8 cellular contexts compared by ENCODE assay signal in genomic region chr3:169812124-169812843, GRCh38. TPM values are rescaled to one million over a fixed set of nuclear protein-coding genes. Genes with fewer than 3 reads are reported as not detected.
DNase-seq lines count a peak whose midpoint lies in the region; ATAC-seq and TF ChIP-seq lines count a peak whose summit lies in the region.

No MANE protein-coding gene starts in this region.

- H3K4me3 Mint-ChIP-seq in activated naive CD8-positive, alpha-beta T cell treated with anti-CD3 and anti-CD28 coated beads, Interleukin-2, amount 10 ng/mL, durations not matched to agents 7 days and 5 days: peak overlapping the region; percentile 86

- peaks cover 17% of the 10 kb centered on the region for H3K36me3 Mint-ChIP-seq in activated naive CD8-positive, alpha-beta T cell treated with anti-CD3 and anti-CD28 coated beads, Interleukin-2, amount 10 ng/mL, durations not matched to agents 7 days and 5 days

- H3K27ac ChIP-seq in RWPE2 (ENCODE audit: poor library complexity, severe bottlenecking) (no peak overlapping the region), left ventricle myocardium inferior (replicated peaks) (peak overlapping the region; percentile 82), upper lobe of right lung (peak overlapping the region; percentile 80)

- H3K36me3 ChIP-seq in RWPE2 (ENCODE audit: low read depth) (no peaks in the 10 kb centered on the region), left ventricle myocardium inferior (no peaks in the 10 kb centered on the region), upper lobe of right lung (no peaks in the 10 kb centered on the region)

- H3K4me3 ChIP-seq in RWPE2 (ENCODE audit: severe bottlenecking): peak overlapping the region; percentile 30
- H3K4me3 ChIP-seq in left ventricle myocardium inferior: peak overlapping the region; percentile 79
- H3K4me3 ChIP-seq in upper lobe of right lung: peak overlapping the region; percentile 64

- ATAC-seq in GM19467 (IDR thresholded peaks at IDR 0.05; ENCODE audit: unreplicated experiment) (peak; percentile 61), RWPE2 (ENCODE audit: low read depth) (peak; percentile 83), upper lobe of right lung (peak; percentile 93)
- peak; percentile 70 for ATAC-seq in activated naive CD8-positive, alpha-beta T cell treated with anti-CD3 and anti-CD28 coated beads, Interleukin-2, amount 10 ng/mL, durations not matched to agents 7 days and 5 days (ENCODE audit: low read depth)

- intact Hi-C loops in left ventricle myocardium inferior (cut with micrococcal nuclease) (no loop called here), posterior cingulate gyrus (cut with DNase I) (no loop called here), upper lobe of right lung (cut with DNase I) (no loop called here)

- H3K27me3 Mint-ChIP-seq in activated naive CD8-positive, alpha-beta T cell treated with anti-CD3 and anti-CD28 coated beads, Interleukin-2, amount 10 ng/mL, durations not matched to agents 7 days and 5 days: peaks cover 5% of the 10 kb centered on the region

- H3K9me3 Mint-ChIP-seq in activated naive CD8-positive, alpha-beta T cell treated with anti-CD3 and anti-CD28 coated beads, Interleukin-2, amount 10 ng/mL, durations not matched to agents 7 days and 5 days: peaks cover 7% of the 10 kb centered on the region

- in situ Hi-C loops in Caki2 (cut with HindIII; ENCODE audit: low pct_unique_long_range_greater_than_20kb, low sequenced_read_pairs): no loop called here

- POLR2A ChIA-PET in activated naive CD8-positive, alpha-beta T cell treated with anti-CD3 and anti-CD28 coated beads, Interleukin-2, amount 10 ng/mL, durations not matched to agents 7 days and 5 days (lab: Charles Lee): interaction anchor here (0.6 to 6.3 kb wide), 6 partner anchors 10 to 48 kb away, joined by 3 to 50 read pairs (median 12); partner anchors contain the start of genes ACTRT3, MYNN and TERC

- H3K4me1 Mint-ChIP-seq in activated naive CD8-positive, alpha-beta T cell treated with anti-CD3 and anti-CD28 coated beads, Interleukin-2, amount 10 ng/mL, durations not matched to agents 7 days and 5 days: peaks cover 28% of the 10 kb centered on the region

- peaks cover 3% of the 10 kb centered on the region for H3K9me3 ChIP-seq in RWPE2 (ENCODE audit: severe bottlenecking)
- H3K9me3 ChIP-seq in left ventricle myocardium inferior (replicated peaks): peaks cover 14% of the 10 kb centered on the region
- no peaks in the 10 kb centered on the region for H3K9me3 ChIP-seq in upper lobe of right lung

- TF ChIP-seq CTCF in RWPE2 (IDR thresholded peaks at IDR 0.05; ENCODE audit: poor library complexity, severe bottlenecking) (no peak), left ventricle myocardium inferior (IDR thresholded peaks at IDR 0.05; ENCODE audit: borderline replicate concordance) (peak; percentile 25), upper lobe of right lung (IDR thresholded peaks at IDR 0.05) (no peak)

- no peaks in the 10 kb centered on the region for H3K4me1 ChIP-seq in RWPE2 (ENCODE audit: insufficient read depth, poor library complexity, severe bottlenecking)
- H3K4me1 ChIP-seq in left ventricle myocardium inferior: peaks cover 35% of the 10 kb centered on the region
- peaks cover 3% of the 10 kb centered on the region for H3K4me1 ChIP-seq in upper lobe of right lung

- H3K27ac Mint-ChIP-seq in activated naive CD8-positive, alpha-beta T cell treated with anti-CD3 and anti-CD28 coated beads, Interleukin-2, amount 10 ng/mL, durations not matched to agents 7 days and 5 days: peak overlapping the region; percentile 91

- DNase-seq in Caki2 (ENCODE audit: low read depth) (peak; percentile 75), HK-2 (ENCODE audit: unreplicated experiment) (peak; percentile 66), RWPE2 (ENCODE audit: low spot score) (no peak), left ventricle myocardium inferior (peak; percentile 72), posterior cingulate gyrus (peak; percentile 33 to 95 (median 63)), upper lobe of right lung (peak; percentile 90)
- peak; percentile 81 for DNase-seq in activated naive CD8-positive, alpha-beta T cell treated with anti-CD3 and anti-CD28 coated beads, Interleukin-2, amount 10 ng/mL, durations not matched to agents 7 days and 5 days

- no peaks in the 10 kb centered on the region for H3K27me3 ChIP-seq in RWPE2 (ENCODE audit: insufficient read depth, poor library complexity, severe bottlenecking)
- H3K27me3 ChIP-seq in left ventricle myocardium inferior (ENCODE audit: low read depth): no peaks in the 10 kb centered on the region
- H3K27me3 ChIP-seq in upper lobe of right lung: no peaks in the 10 kb centered on the region

RNA-seq across cellular contexts. Expression of gene LRRIQ4, which starts 0.4 kb away (rescaled TPM):
- total RNA-seq in Caki2 (2014; rRNA removed; shearing (Covaris generic); ENCODE audit: low replicate concordance): not detected in 2 replicates
- total RNA-seq in activated naive CD8-positive, alpha-beta T cell treated with anti-CD3 and anti-CD28 coated beads, Interleukin-2, amount 10 ng/mL, durations not matched to agents 7 days and 5 days: under 1 TPM; 0.22 to 0.23 TPM
- total RNA-seq in left ventricle myocardium inferior (not detected), upper lobe of right lung (0.29 TPM)

RNA-seq across cellular contexts. Expression of gene LRRC34, which starts 0.4 kb away (rescaled TPM):
- 12.0 and 13.2 TPM in 2 replicates for total RNA-seq in Caki2 (2014; rRNA removed; shearing (Covaris generic); ENCODE audit: low replicate concordance)
- total RNA-seq in activated naive CD8-positive, alpha-beta T cell treated with anti-CD3 and anti-CD28 coated beads, Interleukin-2, amount 10 ng/mL, durations not matched to agents 7 days and 5 days: 1 to 10 TPM; 6.9 to 8.1 TPM
- 1.6 TPM for total RNA-seq in left ventricle myocardium inferior
- total RNA-seq in upper lobe of right lung: 0.98 TPM

RNA-seq across cellular contexts. Expression of gene MYNN, which starts 39.1 kb away (rescaled TPM):
- 17.0 and 17.8 TPM in 2 replicates for total RNA-seq in Caki2 (2014; rRNA removed; shearing (Covaris generic); ENCODE audit: low replicate concordance)
- total RNA-seq in activated naive CD8-positive, alpha-beta T cell treated with anti-CD3 and anti-CD28 coated beads, Interleukin-2, amount 10 ng/mL, durations not matched to agents 7 days and 5 days: 10 to 100 TPM; 17.9 to 19.1 TPM
- total RNA-seq in left ventricle myocardium inferior (12.4 TPM), upper lobe of right lung (14.6 TPM)

RNA-seq across cellular contexts. Expression of gene ACTRT3, which starts 42.9 kb away (rescaled TPM):
- 0.34 and 0.81 TPM in 2 replicates for total RNA-seq in Caki2 (2014; rRNA removed; shearing (Covaris generic); ENCODE audit: low replicate concordance)
- under 1 TPM; 0.28 to 0.44 TPM for total RNA-seq in activated naive CD8-positive, alpha-beta T cell treated with anti-CD3 and anti-CD28 coated beads, Interleukin-2, amount 10 ng/mL, durations not matched to agents 7 days and 5 days
- total RNA-seq in left ventricle myocardium inferior: 0.55 TPM
- 1.2 TPM for total RNA-seq in upper lobe of right lung

RNA-seq across cellular contexts. Expression of gene TERC, which starts 47.4 kb away (rescaled TPM):
- total RNA-seq in Caki2 (2014; rRNA removed; shearing (Covaris generic); ENCODE audit: low replicate concordance): 158 and 246 TPM in 2 replicates
- total RNA-seq in activated naive CD8-positive, alpha-beta T cell treated with anti-CD3 and anti-CD28 coated beads, Interleukin-2, amount 10 ng/mL, durations not matched to agents 7 days and 5 days: 10 to 100 TPM in 1 of 2 experiments, 1 to 10 TPM in 1; 7.3 to 10.9 TPM
- 3.8 TPM for total RNA-seq in left ventricle myocardium inferior
- total RNA-seq in upper lobe of right lung: 5.4 TPM
